ENCODE assay signal across 7 cellular contexts in genomic region chr1:154502066-154502741, GRCh38. TPM values are rescaled to one million over a fixed set of nuclear protein-coding genes. Genes with fewer than 3 reads are reported as not detected.
DNase-seq lines count a peak whose midpoint lies in the region; ATAC-seq and TF ChIP-seq lines count a peak whose summit lies in the region.

TSS of gene SHE (minus strand) at chr1:154502412. CDS start at chr1:154502026, 386 bp downstream.
TSS of gene TDRD10 (plus strand) at chr1:154502219. CDS start at chr1:154506904, 4,685 bp downstream.

- intact Hi-C loops in right lobe of liver (cut with DNase I) = no loop called here

- TF ChIP-seq POLR2A in right lobe of liver (IDR thresholded peaks at IDR 0.05) = no peak

- H3K36me3 ChIP-seq in NT2/D1 (ENCODE audit: insufficient read depth, insufficient read length, low read length) = no peaks in the 10 kb centered on the region
- no peaks in the 10 kb centered on the region for H3K36me3 ChIP-seq in right lobe of liver
- H3K36me3 ChIP-seq in stomach smooth muscle (ENCODE audit: control insufficient read depth in 2 of 2, insufficient read depth in 2 of 2, low read length in 2 of 2) = no peaks in the 10 kb centered on the region

- H3K4me3 ChIP-seq in NT2/D1 (ENCODE audit: insufficient read length, low read depth) = peak within 1 kb of the TSS; percentile 38
- H3K4me3 ChIP-seq in cardiac fibroblast (replicated peaks in 1 of 2; ENCODE audit: low read depth in 2 of 2, low read length in 2 of 2) = peak within 1 kb of the TSS; percentile 1 to 25
- H3K4me3 ChIP-seq in right lobe of liver = peak within 1 kb of the TSS; percentile 48 to 59 (median 51)
- H3K4me3 ChIP-seq in stomach smooth muscle (ENCODE audit: low read length in 2 of 2) = peak within 1 kb of the TSS; percentile 26 to 70

- TF ChIP-seq CTCF in cardiac fibroblast (IDR thresholded peaks at IDR 0.05; ENCODE audit: low read depth, low read length) (no peak), right lobe of liver (IDR thresholded peaks at IDR 0.05) (no peak)

- peak within 1 kb of the TSS; percentile 39 for H3K9ac ChIP-seq in NT2/D1 (ENCODE audit: insufficient read length, low read depth)
- peak within 1 kb of the TSS in 1 of 2 donors; percentile 36 for H3K9ac ChIP-seq in stomach smooth muscle (ENCODE audit: low read length in 2 of 2)

- no peaks in the 10 kb centered on the region for H3K4me1 ChIP-seq in NT2/D1 (ENCODE audit: insufficient read depth, insufficient read length)
- peaks cover 0 to 16% (median 0%) of the 10 kb centered on the region in 4 donors for H3K4me1 ChIP-seq in right lobe of liver
- peaks cover 10% of the 10 kb centered on the region for H3K4me1 ChIP-seq in stomach smooth muscle (ENCODE audit: control insufficient read depth, insufficient read depth, low read length)

- H3K27ac ChIP-seq in right lobe of liver (peak within 1 kb of the TSS; percentile 21 to 51 (median 26)), stomach smooth muscle (ENCODE audit: low read length) (no peak within 1 kb of the TSS)

- H3K27me3 ChIP-seq in NT2/D1 (ENCODE audit: insufficient read depth, insufficient read length) = peaks cover 55% of the 10 kb centered on the region
- no peaks in the 10 kb centered on the region for H3K27me3 ChIP-seq in right lobe of liver
- peaks cover 28 to 39% of the 10 kb centered on the region in 2 donors for H3K27me3 ChIP-seq in stomach smooth muscle (ENCODE audit: control insufficient read depth in 1 of 2, insufficient read depth in 2 of 2, low read length in 2 of 2)

- ATAC-seq in right lobe of liver = peak; percentile 56 to 72 (median 68)
- ATAC-seq in HG03469 (IDR thresholded peaks at IDR 0.05; ENCODE audit: unreplicated experiment) = no peak

- DNase-seq in NT2/D1 (ENCODE audit: low read depth, low spot score) (no peak), cardiac fibroblast (ENCODE audit: low read depth in 2 of 2) (no peak), right lobe of liver (peak; percentile 49 to 62 (median 53)), NCI-H2081 (lab: John Stamatoyannopoulos, UW) (no peak), DMS79 (lab: John Stamatoyannopoulos, UW) (no peak)

- H3K9me3 ChIP-seq in NT2/D1 (ENCODE audit: insufficient read depth, low read length) (peaks cover 12% of the 10 kb centered on the region), right lobe of liver (no peaks in the 10 kb centered on the region), stomach smooth muscle (ENCODE audit: control insufficient read depth in 2 of 2, low read length in 2 of 2) (peaks cover 0 to 6% of the 10 kb centered on the region in 2 donors)

- WGBS in right lobe of liver (ENCODE audit: insufficient coverage, low coverage, low lambda C conversion rate, missing lambda C conversion rate) = 18% methylated on average over 8 of the region's 90 CpGs

RNA-seq across cellular contexts. Expression of gene SHE, which starts in this region (rescaled TPM):
- 1 to 10 TPM; 4.0 to 5.6 (median 4.7) TPM for total RNA-seq in right lobe of liver

RNA-seq across cellular contexts. Expression of gene TDRD10, which starts in this region (rescaled TPM):
- 1 to 10 TPM in 5 of 6 experiments, under 1 TPM in 1; 0.92 to 2.2 (median 1.4) TPM for total RNA-seq in right lobe of liver

Comparison
In these comparisons a context has a peak if more than half of its experiments do, and no peak if none do; other contexts are left out.
1. DNase-seq: peak in right lobe of liver (3 of 3); none in NT2/D1 (single experiment), cardiac fibroblast (0 of 2), NCI-H2081 (0 of 2) and DMS79 (single experiment).
2. Peak in every context shown above with its lines, with median percentiles within 50 percentile points of each other: H3K4me3 ChIP-seq.